8 cellular contexts compared by ENCODE assay signal in the genomic region with DNA sequence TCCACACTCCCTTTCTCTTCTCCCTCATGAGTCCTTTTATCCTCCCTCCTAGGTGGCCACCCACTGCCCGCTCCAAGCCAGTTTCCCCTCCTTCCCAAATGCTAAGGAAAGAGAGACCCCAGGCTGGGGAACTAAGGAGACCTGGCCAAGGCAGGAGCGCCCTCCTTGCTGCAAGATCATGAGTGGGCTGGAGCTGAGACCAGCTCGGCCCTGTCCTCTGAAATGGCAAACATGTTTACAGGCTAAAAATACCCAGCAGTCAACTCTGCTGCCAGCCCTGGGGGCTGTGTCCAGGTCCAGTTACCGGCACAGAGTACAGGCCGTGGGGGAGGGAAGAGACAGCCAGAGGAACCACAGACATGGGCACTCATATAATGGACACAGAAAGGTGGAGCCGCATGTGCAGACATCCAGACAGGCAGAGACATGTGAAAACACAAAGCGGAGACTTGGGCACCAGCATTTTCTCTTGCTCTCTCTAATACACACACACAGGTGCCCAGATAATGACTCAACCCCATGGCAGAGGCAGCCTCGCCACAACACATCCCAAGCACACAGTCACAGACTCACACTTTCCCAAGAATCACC. TPM values are rescaled to one million over a fixed set of nuclear protein-coding genes. Genes with fewer than 3 reads are reported as not detected.
DNase-seq lines count a peak whose midpoint lies in the region; ATAC-seq, FAIRE-seq and TF ChIP-seq lines count a peak whose summit lies in the region.

No MANE protein-coding gene starts in this region.

- peak overlapping the region; percentile 96 for H3K9ac ChIP-seq in HepG2 (ENCODE audit: insufficient read depth, low read depth, low read length)

- H3K4me1 ChIP-seq in HepG2 (ENCODE audit: insufficient read depth, low read length) (peaks cover 71% of the 10 kb centered on the region), tibial nerve (peaks cover 0 to 57% (median 50%) of the 10 kb centered on the region in 4 donors)

- H2AFZ ChIP-seq in HepG2 (ENCODE audit: low read length) = no peak overlapping the region

- TF ChIP-seq POLR2A in HepG2 (IDR thresholded peaks at IDR 0.05; ENCODE audit: insufficient read depth in 1 of 2, low read depth in 2 of 2, low read length in 2 of 2) = peak in 1 of 2 experiments; percentile 73; a peak in 2 of 4 replicates
- TF ChIP-seq POLR2A in tibial nerve (IDR thresholded peaks at IDR 0.05) = peak in 1 of 2 donors; percentile 35

- no peaks in the 10 kb centered on the region for H3K9me3 Mint-ChIP-seq in activated CD4-positive, alpha-beta T cell treated with anti-CD3 and anti-CD28 coated beads, Interleukin-2, amount 10 ng/mL, durations not matched to agents 24 days and 14 days

- ATAC-seq in HepG2 = peak; percentile 45
- ATAC-seq in GM21447 (IDR thresholded peaks at IDR 0.05; ENCODE audit: unreplicated experiment) = no peak
- ATAC-seq in GM21576 (IDR thresholded peaks at IDR 0.05; ENCODE audit: unreplicated experiment) = no peak

- 2% methylated on average over 4 of the region's 8 CpGs for WGBS in HepG2 (ENCODE audit: low lambda C conversion rate)
- 34 to 41% methylated on average over 8 of the region's 8 CpGs for WGBS in tibial nerve, 2 donors

- TF ChIP-seq EP300 in HepG2 (IDR thresholded peaks at IDR 0.05; ENCODE audit: low read depth in 2 of 2, low read length in 2 of 2) (0 out of 4 replicates have a peak, but pooled peaks of 1 of the 2 experiments have one; percentile 20), HepG2 (CRISPR knock-in tag; IDR thresholded peaks at IDR 0.05; ENCODE audit: borderline replicate concordance) (peak; percentile 54; the same call in 1 of the 2 replicates), tibial nerve (IDR thresholded peaks at IDR 0.05) (peak in 1 of 2 donors; percentile 50)

- POLR2A ChIA-PET in HepG2 (lab: Yijun Ruan, JAX) = interaction anchor here (0.6 to 4.8 kb wide), 18 partner anchors 9 to 732 kb away, joined by 3 to 45 read pairs (median 6); partner anchors contain the start of genes EEF1G, HNRNPUL2, MTA2 and TTC9C

- H3K27ac Mint-ChIP-seq in activated CD4-positive, alpha-beta T cell treated with anti-CD3 and anti-CD28 coated beads, Interleukin-2, amount 10 ng/mL, durations not matched to agents 24 days and 14 days = peak overlapping the region; percentile 59

- H3K27me3 ChIP-seq in HepG2 (ENCODE audit: control insufficient read depth in 1 of 2, insufficient read depth in 2 of 2, low read length in 2 of 2) = no peaks in the 10 kb centered on the region
- no peaks in the 10 kb centered on the region for H3K27me3 ChIP-seq in tibial nerve

- H3K36me3 ChIP-seq in HepG2 (replicated peaks in 1 of 2; ENCODE audit: control insufficient read depth in 1 of 2, insufficient read depth in 2 of 2, low read length in 2 of 2) (no peaks in the 10 kb centered on the region), tibial nerve (no peaks in the 10 kb centered on the region)

- H3K9me3 ChIP-seq in HepG2 (ENCODE audit: low read length) (no peaks in the 10 kb centered on the region), tibial nerve (no peaks in the 10 kb centered on the region)

- peak overlapping the region; percentile 99 for H3K4me2 ChIP-seq in HepG2 (ENCODE audit: low read depth, low read length)

- no peak for DNase-seq in activated CD4-positive, alpha-beta T cell treated with anti-CD3 and anti-CD28 coated beads, Interleukin-2, amount 10 ng/mL, durations not matched to agents 24 days and 14 days
- DNase-seq in activated CD4-positive, alpha-beta T cell treated with anti-CD3 and anti-CD28 coated beads, Interleukin-2, amount 50 U/mL, for 4 hours = no peak
- DNase-seq in caudate nucleus (lab: John Stamatoyannopoulos, UW) (peak in 1 of 61 donors; percentile 12), HepG2 (ENCODE audit: low spot score) (peak; percentile 81), tibial nerve (ENCODE audit: low spot score in 2 of 2) (no peak), NCI-H2196 treated with DMSO at 0.1 percent for 48 hours (lab: John Stamatoyannopoulos, UW; ENCODE audit: unreplicated experiment) (no peak)

- CTCF ChIA-PET in HepG2 (lab: Yijun Ruan, JAX; ENCODE audit: low intra/inter-chr PET ratio, low total read pairs) = no interaction called here

- no peak for TF ChIP-seq RAD21 in HepG2 (CRISPR knock-in tag; IDR thresholded peaks at IDR 0.05)

- peak; percentile 19; the same call in 1 of the 2 replicates for TF ChIP-seq CTCF in HepG2 (CRISPR knock-in tag; IDR thresholded peaks at IDR 0.05)
- no peak for TF ChIP-seq CTCF in tibial nerve (IDR thresholded peaks at IDR 0.05)

- intact Hi-C loops in activated CD4-positive, alpha-beta T cell treated with anti-CD3 and anti-CD28 coated beads, Interleukin-2, amount 10 ng/mL, durations not matched to agents 24 days and 14 days (cut with micrococcal nuclease) = no loop called here
- intact Hi-C loops in HepG2 (cut with micrococcal nuclease; ENCODE audit: unreplicated experiment) = loop anchor here (10.0 kb wide), 1 partner anchor 153 kb away; no protein-coding TSS in a partner anchor

- peak overlapping the region; percentile 79 to 93 (median 79) for H3K4me3 ChIP-seq in HepG2 (replicated peaks in 1 of 3; ENCODE audit: insufficient read depth in 1 of 3, low read depth in 2 of 3, low read length in 3 of 3)
- peak overlapping the region; percentile 78 to 98 (median 88) for H3K4me3 ChIP-seq in tibial nerve

- H3K27me3 Mint-ChIP-seq in activated CD4-positive, alpha-beta T cell treated with anti-CD3 and anti-CD28 coated beads, Interleukin-2, amount 10 ng/mL, durations not matched to agents 24 days and 14 days = peaks cover 14% of the 10 kb centered on the region

- H3K4me3 Mint-ChIP-seq in activated CD4-positive, alpha-beta T cell treated with anti-CD3 and anti-CD28 coated beads, Interleukin-2, amount 10 ng/mL, durations not matched to agents 24 days and 14 days = peak overlapping the region; percentile 99

- BruUV-seq in HepG2 (replicated peaks; lab: Mats Ljungman, UMichigan) = no TSS peak

- H3K36me3 Mint-ChIP-seq in activated CD4-positive, alpha-beta T cell treated with anti-CD3 and anti-CD28 coated beads, Interleukin-2, amount 10 ng/mL, durations not matched to agents 24 days and 14 days (ENCODE audit: low read depth) = peaks cover 3% of the 10 kb centered on the region

- peaks cover 37% of the 10 kb centered on the region for H3K79me2 ChIP-seq in HepG2 (ENCODE audit: insufficient read depth, low read length)

- in situ Hi-C loops in HepG2 (cut with HindIII; ENCODE audit: extremely low pct_ligation_motif_present, low pct_unique_long_range_greater_than_20kb) = no loop called here

- H3K4me1 Mint-ChIP-seq in activated CD4-positive, alpha-beta T cell treated with anti-CD3 and anti-CD28 coated beads, Interleukin-2, amount 10 ng/mL, durations not matched to agents 24 days and 14 days = peaks cover 61% of the 10 kb centered on the region

- FAIRE-seq in HepG2 (lab: Jason Lieb, UNC) = peak; percentile 63

- H4K20me1 ChIP-seq in HepG2 (ENCODE audit: insufficient read depth, low read length) = peaks cover 27% of the 10 kb centered on the region; the same call in 1 of the 2 replicates

- H3K27ac ChIP-seq in caudate nucleus (ENCODE audit: low read depth, low read length) (peak overlapping the region; percentile 36), HepG2 (ENCODE audit: extremely low read length, insufficient read depth, low read length) (peak overlapping the region; percentile 96), tibial nerve (peak overlapping the region; percentile 97 to 98 (median 98))

RNA-seq across cellular contexts. Expression of gene AHNAK, which starts 1.2 kb away (rescaled TPM):
- total RNA-seq in activated CD4-positive, alpha-beta T cell treated with anti-CD3 and anti-CD28 coated beads, Interleukin-2, amount 10 ng/mL, durations not matched to agents 24 days and 14 days = 88.8 and 91.5 TPM in 2 replicates
- total RNA-seq in HepG2 (2016; rRNA removed; fragmentation: Illumina TruSeq; extraction: Trizol) = 25.0 and 40.6 TPM in 2 replicates
- total RNA-seq in HepG2 (2016; cell fraction: cytosol; rRNA removed; fragmentation: Illumina TruSeq; extraction: Trizol; ENCODE audit: low read depth) = 2.9 and 3.7 TPM in 2 replicates
- total RNA-seq in HepG2 (2016; cell fraction: insoluble cytoplasmic fraction; rRNA removed; fragmentation: Illumina TruSeq; extraction: Trizol) = 23.2 and 34.7 TPM in 2 replicates
- 6.6 and 7.4 TPM in 2 replicates for total RNA-seq in HepG2 (2016; cell fraction: membrane; rRNA removed; fragmentation: Illumina TruSeq; extraction: Trizol)
- total RNA-seq in HepG2 (2016; cell fraction: nucleus; rRNA removed; fragmentation: Illumina TruSeq; extraction: Trizol) = 76.4 and 80.4 TPM in 2 replicates
- polyA plus RNA-seq in HepG2 (2011; rRNA removed) = 22.8 and 23.4 TPM in 2 replicates
- 14.7 and 20.1 TPM in 2 replicates for polyA plus RNA-seq in HepG2 (2011; cell fraction: cytosol; rRNA removed)
- polyA plus RNA-seq in HepG2 (2011; cell fraction: nucleus; rRNA removed) = 57.1 and 57.5 TPM in 2 replicates
- 55.5 and 61.9 TPM in 2 replicates for polyA plus RNA-seq in HepG2 (2012)
- 0.98 and 1.1 TPM in 2 replicates for polyA plus RNA-seq in HepG2 (2016; cell fraction: cytosol; fragmentation: Illumina TruSeq; extraction: Trizol; ENCODE audit: low read depth)
- 11.6 and 12.9 TPM in 2 replicates for polyA plus RNA-seq in HepG2 (2016; cell fraction: insoluble cytoplasmic fraction; fragmentation: Illumina TruSeq; extraction: Trizol; ENCODE audit: low read depth)
- 2.0 and 2.1 TPM in 2 replicates for polyA plus RNA-seq in HepG2 (2016; cell fraction: membrane; fragmentation: Illumina TruSeq; extraction: Trizol; ENCODE audit: low read depth)
- 33.5 and 38.4 TPM in 2 replicates for polyA plus RNA-seq in HepG2 (2016; cell fraction: nucleus; fragmentation: Illumina TruSeq; extraction: Trizol; ENCODE audit: insufficient read depth, low read depth)
- polyA minus RNA-seq in HepG2 (2011; rRNA and poly(A)+ RNA removed; ENCODE audit: low replicate concordance) = 99.6 and 234 TPM in 2 replicates
- 122 and 157 TPM in 2 replicates for polyA minus RNA-seq in HepG2 (2011; cell fraction: cytosol; rRNA and poly(A)+ RNA removed)
- polyA minus RNA-seq in HepG2 (2011; cell fraction: nucleus; rRNA and poly(A)+ RNA removed) = 192 and 213 TPM in 2 replicates
- 1,000 to 10,000 TPM; 1,417 to 3,061 (median 2,562) TPM for total RNA-seq in tibial nerve

RNA-seq across cellular contexts. Expression of gene EEF1G, which starts 25.9 kb away (rescaled TPM):
- total RNA-seq in activated CD4-positive, alpha-beta T cell treated with anti-CD3 and anti-CD28 coated beads, Interleukin-2, amount 10 ng/mL, durations not matched to agents 24 days and 14 days = 1,271 and 1,309 TPM in 2 replicates
- total RNA-seq in HepG2 (2016; rRNA removed; fragmentation: Illumina TruSeq; extraction: Trizol) (1,787 and 2,092 TPM in 2 replicates), tibial nerve (1,000 to 10,000 TPM; 1,003 to 1,250 (median 1,110) TPM)
- 2,019 and 2,497 TPM in 2 replicates for total RNA-seq in HepG2 (2016; cell fraction: cytosol; rRNA removed; fragmentation: Illumina TruSeq; extraction: Trizol; ENCODE audit: low read depth)
- total RNA-seq in HepG2 (2016; cell fraction: insoluble cytoplasmic fraction; rRNA removed; fragmentation: Illumina TruSeq; extraction: Trizol) = 1,856 and 2,038 TPM in 2 replicates
- 4,333 and 4,899 TPM in 2 replicates for total RNA-seq in HepG2 (2016; cell fraction: membrane; rRNA removed; fragmentation: Illumina TruSeq; extraction: Trizol)
- 776 and 846 TPM in 2 replicates for total RNA-seq in HepG2 (2016; cell fraction: nucleus; rRNA removed; fragmentation: Illumina TruSeq; extraction: Trizol)
- 1,819 and 2,144 TPM in 2 replicates for polyA plus RNA-seq in HepG2 (2011; rRNA removed)
- 2,392 and 2,528 TPM in 2 replicates for polyA plus RNA-seq in HepG2 (2011; cell fraction: cytosol; rRNA removed)
- 525 and 588 TPM in 2 replicates for polyA plus RNA-seq in HepG2 (2011; cell fraction: nucleus; rRNA removed)
- 1,720 and 1,805 TPM in 2 replicates for polyA plus RNA-seq in HepG2 (2012)
- 2,631 and 2,980 TPM in 2 replicates for polyA plus RNA-seq in HepG2 (2016; cell fraction: cytosol; fragmentation: Illumina TruSeq; extraction: Trizol; ENCODE audit: low read depth)
- polyA plus RNA-seq in HepG2 (2016; cell fraction: insoluble cytoplasmic fraction; fragmentation: Illumina TruSeq; extraction: Trizol; ENCODE audit: low read depth) = 2,163 and 2,164 TPM in 2 replicates
- 4,391 and 4,816 TPM in 2 replicates for polyA plus RNA-seq in HepG2 (2016; cell fraction: membrane; fragmentation: Illumina TruSeq; extraction: Trizol; ENCODE audit: low read depth)
- polyA plus RNA-seq in HepG2 (2016; cell fraction: nucleus; fragmentation: Illumina TruSeq; extraction: Trizol; ENCODE audit: insufficient read depth, low read depth) = 1,221 and 1,290 TPM in 2 replicates
- polyA minus RNA-seq in HepG2 (2011; rRNA and poly(A)+ RNA removed; ENCODE audit: low replicate concordance) = 1,467 and 2,851 TPM in 2 replicates
- 835 and 903 TPM in 2 replicates for polyA minus RNA-seq in HepG2 (2011; cell fraction: cytosol; rRNA and poly(A)+ RNA removed)
- 177 and 251 TPM in 2 replicates for polyA minus RNA-seq in HepG2 (2011; cell fraction: nucleus; rRNA and poly(A)+ RNA removed)

RNA-seq across cellular contexts. Expression of gene TUT1, which starts 43.5 kb away (rescaled TPM):
- total RNA-seq in activated CD4-positive, alpha-beta T cell treated with anti-CD3 and anti-CD28 coated beads, Interleukin-2, amount 10 ng/mL, durations not matched to agents 24 days and 14 days = 45.3 and 50.9 TPM in 2 replicates
- total RNA-seq in HepG2 (2016; rRNA removed; fragmentation: Illumina TruSeq; extraction: Trizol) (8.5 and 9.7 TPM in 2 replicates), tibial nerve (10 to 100 TPM in 3 of 4 donors, 1 to 10 TPM in 1; 8.3 to 18.8 (median 14.2) TPM)
- total RNA-seq in HepG2 (2016; cell fraction: cytosol; rRNA removed; fragmentation: Illumina TruSeq; extraction: Trizol; ENCODE audit: low read depth) = 2.2 and 4.6 TPM in 2 replicates
- 6.9 and 10.1 TPM in 2 replicates for total RNA-seq in HepG2 (2016; cell fraction: insoluble cytoplasmic fraction; rRNA removed; fragmentation: Illumina TruSeq; extraction: Trizol)
- 3.7 and 6.0 TPM in 2 replicates for total RNA-seq in HepG2 (2016; cell fraction: membrane; rRNA removed; fragmentation: Illumina TruSeq; extraction: Trizol)
- total RNA-seq in HepG2 (2016; cell fraction: nucleus; rRNA removed; fragmentation: Illumina TruSeq; extraction: Trizol) = 8.1 and 9.3 TPM in 2 replicates
- polyA plus RNA-seq in HepG2 (2011; rRNA removed) = 14.3 and 17.5 TPM in 2 replicates
- 6.3 and 8.4 TPM in 2 replicates for polyA plus RNA-seq in HepG2 (2011; cell fraction: cytosol; rRNA removed)
- 43.5 and 52.1 TPM in 2 replicates for polyA plus RNA-seq in HepG2 (2011; cell fraction: nucleus; rRNA removed)
- 13.1 and 14.1 TPM in 2 replicates for polyA plus RNA-seq in HepG2 (2012)
- 2.4 and 2.7 TPM in 2 replicates for polyA plus RNA-seq in HepG2 (2016; cell fraction: cytosol; fragmentation: Illumina TruSeq; extraction: Trizol; ENCODE audit: low read depth)
- polyA plus RNA-seq in HepG2 (2016; cell fraction: insoluble cytoplasmic fraction; fragmentation: Illumina TruSeq; extraction: Trizol; ENCODE audit: low read depth) = 7.0 and 9.3 TPM in 2 replicates
- polyA plus RNA-seq in HepG2 (2016; cell fraction: membrane; fragmentation: Illumina TruSeq; extraction: Trizol; ENCODE audit: low read depth) = 3.7 and 4.0 TPM in 2 replicates
- 25.7 TPM in 2 replicates for polyA plus RNA-seq in HepG2 (2016; cell fraction: nucleus; fragmentation: Illumina TruSeq; extraction: Trizol; ENCODE audit: insufficient read depth, low read depth)
- polyA minus RNA-seq in HepG2 (2011; rRNA and poly(A)+ RNA removed; ENCODE audit: low replicate concordance) = 12.6 and 15.7 TPM in 2 replicates
- polyA minus RNA-seq in HepG2 (2011; cell fraction: cytosol; rRNA and poly(A)+ RNA removed) = 4.7 and 8.8 TPM in 2 replicates
- 3.9 and 9.4 TPM in 2 replicates for polyA minus RNA-seq in HepG2 (2011; cell fraction: nucleus; rRNA and poly(A)+ RNA removed)

RNA-seq across cellular contexts. Expression of gene MTA2, which starts 53.9 kb away (rescaled TPM):
- 219 and 220 TPM in 2 replicates for total RNA-seq in activated CD4-positive, alpha-beta T cell treated with anti-CD3 and anti-CD28 coated beads, Interleukin-2, amount 10 ng/mL, durations not matched to agents 24 days and 14 days
- total RNA-seq in HepG2 (2016; rRNA removed; fragmentation: Illumina TruSeq; extraction: Trizol) (58.1 and 70.0 TPM in 2 replicates), tibial nerve (10 to 100 TPM; 79.5 to 95.3 (median 88.8) TPM)
- 7.1 and 9.5 TPM in 2 replicates for total RNA-seq in HepG2 (2016; cell fraction: cytosol; rRNA removed; fragmentation: Illumina TruSeq; extraction: Trizol; ENCODE audit: low read depth)
- 50.7 and 71.8 TPM in 2 replicates for total RNA-seq in HepG2 (2016; cell fraction: insoluble cytoplasmic fraction; rRNA removed; fragmentation: Illumina TruSeq; extraction: Trizol)
- 25.5 and 28.8 TPM in 2 replicates for total RNA-seq in HepG2 (2016; cell fraction: membrane; rRNA removed; fragmentation: Illumina TruSeq; extraction: Trizol)
- 47.0 and 57.9 TPM in 2 replicates for total RNA-seq in HepG2 (2016; cell fraction: nucleus; rRNA removed; fragmentation: Illumina TruSeq; extraction: Trizol)
- polyA plus RNA-seq in HepG2 (2011; rRNA removed) = 14.0 and 16.8 TPM in 2 replicates
- polyA plus RNA-seq in HepG2 (2011; cell fraction: cytosol; rRNA removed) = 9.2 and 10.6 TPM in 2 replicates
- 53.6 and 67.6 TPM in 2 replicates for polyA plus RNA-seq in HepG2 (2011; cell fraction: nucleus; rRNA removed)
- 30.7 and 30.9 TPM in 2 replicates for polyA plus RNA-seq in HepG2 (2012)
- 4.0 and 4.5 TPM in 2 replicates for polyA plus RNA-seq in HepG2 (2016; cell fraction: cytosol; fragmentation: Illumina TruSeq; extraction: Trizol; ENCODE audit: low read depth)
- 47.2 and 53.8 TPM in 2 replicates for polyA plus RNA-seq in HepG2 (2016; cell fraction: insoluble cytoplasmic fraction; fragmentation: Illumina TruSeq; extraction: Trizol; ENCODE audit: low read depth)
- polyA plus RNA-seq in HepG2 (2016; cell fraction: membrane; fragmentation: Illumina TruSeq; extraction: Trizol; ENCODE audit: low read depth) = 12.6 and 14.0 TPM in 2 replicates
- polyA plus RNA-seq in HepG2 (2016; cell fraction: nucleus; fragmentation: Illumina TruSeq; extraction: Trizol; ENCODE audit: insufficient read depth, low read depth) = 121 and 126 TPM in 2 replicates
- polyA minus RNA-seq in HepG2 (2011; rRNA and poly(A)+ RNA removed; ENCODE audit: low replicate concordance) = 21.5 and 102 TPM in 2 replicates
- 11.9 and 14.7 TPM in 2 replicates for polyA minus RNA-seq in HepG2 (2011; cell fraction: cytosol; rRNA and poly(A)+ RNA removed)
- 37.2 and 50.7 TPM in 2 replicates for polyA minus RNA-seq in HepG2 (2011; cell fraction: nucleus; rRNA and poly(A)+ RNA removed)

Comparison
In these comparisons a context has a peak if more than half of its experiments do, and no peak if none do; other contexts are left out.
1. H3K27ac ChIP-seq: peak in every context shown above with its lines; median percentile 98 in tibial nerve; 96 in HepG2; 36 in caudate nucleus.
2. RNA of gene AHNAK, which starts 1.2 kb away (total RNA-seq): 1,417 to 3,061 TPM in tibial nerve; 88.8 to 91.5 TPM in activated CD4-positive, alpha-beta T cell treated with anti-CD3 and anti-CD28 coated beads, Interleukin-2, amount 10 ng/mL, durations not matched to agents 24 days and 14 days and 2.9 to 80.4 TPM in HepG2; every median in the first group is over 10 times any median in the second.